8 cellular contexts compared by ENCODE assay signal in genomic region chr9:88322906-88323566, GRCh38.
DNase-seq lines count a peak whose midpoint lies in the region; ATAC-seq and TF ChIP-seq lines count a peak whose summit lies in the region.

No MANE protein-coding gene starts in this region.

- no peak for TF ChIP-seq CTCF in stomach (IDR thresholded peaks at IDR 0.05)

- H3K4me3 Mint-ChIP-seq in activated T-cell treated with anti-CD3 and anti-CD28 coated beads, Interleukin-2, amount 50 U/mL, for 24 hours, result no peak overlapping the region
- no peak overlapping the region for H3K4me3 Mint-ChIP-seq in naive B cell

- H3K9me3 Mint-ChIP-seq in activated T-cell treated with anti-CD3 and anti-CD28 coated beads, Interleukin-2, amount 50 U/mL, for 24 hours, result no peaks in the 10 kb centered on the region
- H3K9me3 Mint-ChIP-seq in naive B cell, result peaks cover 0 to 3% (median 0%) of the 10 kb centered on the region in 7 donors

- ATAC-seq in naive B cell (ENCODE audit: low read depth in 2 of 2) (peak; percentile 65 to 79), GM19463 (IDR thresholded peaks at IDR 0.05; ENCODE audit: unreplicated experiment) (no peak), GM21390 (IDR thresholded peaks at IDR 0.05; ENCODE audit: unreplicated experiment) (no peak)

- no peak overlapping the region for H3K4me3 ChIP-seq in stomach

- H3K36me3 ChIP-seq in stomach, result no peaks in the 10 kb centered on the region

- H3K27ac ChIP-seq in stomach, result no peak overlapping the region
- H3K27ac ChIP-seq in caudate nucleus (ENCODE audit: low read depth, low read length), result no peak overlapping the region

- peak overlapping the region; percentile 17 for H3K27ac Mint-ChIP-seq in activated T-cell treated with anti-CD3 and anti-CD28 coated beads, Interleukin-2, amount 50 U/mL, for 24 hours
- peak overlapping the region in 2 of 6 donors; percentile 73 to 79 for H3K27ac Mint-ChIP-seq in naive B cell

- peaks cover 0 to 4% (median 0%) of the 10 kb centered on the region in 3 donors for H3K27me3 ChIP-seq in stomach

- TF ChIP-seq POLR2A in stomach (IDR thresholded peaks at IDR 0.05), result no peak

- intact Hi-C loops in stomach (cut with DNase I; ENCODE audit: low total_unique reads), result no loop called here

- 51 to 73% (median 63%) methylated on average over 4 of the region's 4 CpGs for WGBS in stomach, 5 donors

- no peak for TF ChIP-seq EP300 in stomach (IDR thresholded peaks at IDR 0.05)

- no peaks in the 10 kb centered on the region for H3K27me3 Mint-ChIP-seq in activated T-cell treated with anti-CD3 and anti-CD28 coated beads, Interleukin-2, amount 50 U/mL, for 24 hours
- peaks cover 0 to 5% (median 4%) of the 10 kb centered on the region in 3 donors for H3K27me3 Mint-ChIP-seq in naive B cell

- peak; percentile 74 for DNase-seq in EH (ENCODE audit: low read depth)
- peak; percentile 70 to 88 for DNase-seq in NOMO-1 (lab: John Stamatoyannopoulos, UW; ENCODE audit: unreplicated experiment in 2 of 2)
- DNase-seq in activated T-cell treated with anti-CD3 and anti-CD28 coated beads, Interleukin-2, amount 50 U/mL, for 24 hours, result peak; percentile 44
- peak; percentile 6 for DNase-seq in naive B cell
- DNase-seq in stomach, result no peak
- DNase-seq in caudate nucleus (lab: John Stamatoyannopoulos, UW), result no peak

- H3K4me1 ChIP-seq in stomach, result peaks cover 0 to 5% (median 0%) of the 10 kb centered on the region in 4 donors

- H3K36me3 Mint-ChIP-seq in activated T-cell treated with anti-CD3 and anti-CD28 coated beads, Interleukin-2, amount 50 U/mL, for 24 hours (ENCODE audit: low read depth), result no peaks in the 10 kb centered on the region
- no peaks in the 10 kb centered on the region for H3K36me3 Mint-ChIP-seq in naive B cell

- no peaks in the 10 kb centered on the region for H3K9me3 ChIP-seq in stomach

- peaks cover 32% of the 10 kb centered on the region for H3K4me1 Mint-ChIP-seq in activated T-cell treated with anti-CD3 and anti-CD28 coated beads, Interleukin-2, amount 50 U/mL, for 24 hours (ENCODE audit: low read depth)
- peaks cover 13 to 19% (median 19%) of the 10 kb centered on the region in 3 donors for H3K4me1 Mint-ChIP-seq in naive B cell

Comparison
In these comparisons a context has a peak if more than half of its experiments do, and no peak if none do; other contexts are left out.
1. DNase-seq: peak in EH (single experiment), NOMO-1 (2 of 2), activated T-cell treated with anti-CD3 and anti-CD28 coated beads, Interleukin-2, amount 50 U/mL, for 24 hours (single experiment) and naive B cell (single experiment); none in stomach (single experiment) and caudate nucleus (0 of 61).
2. ATAC-seq: peak in naive B cell (2 of 2); none in GM19463 (single experiment) and GM21390 (single experiment).